9 cellular contexts compared by ENCODE assay signal in the genomic region with DNA sequence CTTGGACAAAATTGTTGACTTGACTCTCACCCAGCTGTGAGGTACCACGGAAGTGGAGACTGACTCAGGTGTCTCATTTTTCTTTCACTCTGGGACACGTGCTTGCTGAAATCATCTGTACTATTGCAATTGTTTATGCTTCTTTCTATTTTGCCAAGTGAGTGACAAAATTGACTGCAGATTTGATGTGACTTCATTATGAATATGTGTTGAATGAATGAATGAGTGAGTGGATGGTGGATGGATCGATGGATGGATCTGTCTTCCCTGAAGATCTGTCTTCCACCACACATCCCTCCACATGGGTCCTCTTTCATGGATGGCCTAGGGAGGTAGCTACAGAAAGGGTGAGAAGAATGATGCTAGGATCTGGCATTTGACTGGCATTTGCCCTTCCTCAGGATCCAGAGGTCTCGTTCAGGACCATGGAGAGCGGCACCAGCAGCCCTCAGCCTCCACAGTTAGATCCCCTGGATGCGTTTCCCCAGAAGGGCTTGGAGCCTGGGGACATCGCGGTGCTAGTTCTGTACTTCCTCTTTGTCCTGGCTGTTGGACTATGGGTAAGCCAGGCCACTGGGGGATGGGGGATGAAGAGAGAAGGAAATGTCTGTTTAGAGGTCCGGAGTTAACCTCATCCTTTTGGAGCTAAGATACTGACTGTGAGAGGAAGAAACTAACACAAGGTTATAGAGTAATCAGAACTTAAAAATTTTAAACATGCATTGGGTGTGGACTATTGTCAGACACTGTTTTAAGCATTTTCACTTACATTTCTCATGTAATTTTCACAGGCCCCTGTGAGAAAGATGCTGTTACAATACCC. TPM values are rescaled to one million over a fixed set of nuclear protein-coding genes. Genes with fewer than 3 reads are reported as not detected.
DNase-seq lines count a peak whose midpoint lies in the region; ATAC-seq and TF ChIP-seq lines count a peak whose summit lies in the region.
"Had no signal": no experiment of that assay in that cellular context is flagged by ENCODE, and none has a peak within 500 bp of the region (broad histone marks: within the 10 kb centered on the region; RNA-seq: fewer than 3 reads in every experiment).

No MANE protein-coding gene starts in this region.

- H3K27me3 ChIP-seq in mammary epithelial cell (ENCODE audit: insufficient read depth, low read length) = no peaks in the 10 kb centered on the region
- H3K27me3 ChIP-seq in upper lobe of left lung = no peaks in the 10 kb centered on the region

- H3K36me3 ChIP-seq in mammary epithelial cell (ENCODE audit: insufficient read depth, low read length) (no peaks in the 10 kb centered on the region), upper lobe of left lung (no peaks in the 10 kb centered on the region)

- H3K9me3 Mint-ChIP-seq in stimulated activated naive B cell treated with anti-CD40 and anti-IgM and Interleukin-4, amounts not matched to agents 10 μg/mL and 1 μg/mL and 100 μg/mL, for 72 hours = peaks cover 0 to 2% of the 10 kb centered on the region in 2 donors

- BruUV-seq in mammary epithelial cell (replicated peaks; lab: Mats Ljungman, UMichigan) = no TSS peak

- H3K79me2 ChIP-seq in mammary epithelial cell (ENCODE audit: insufficient read depth, low read length) = no peaks in the 10 kb centered on the region

- TF ChIP-seq EP300 in upper lobe of left lung (IDR thresholded peaks at IDR 0.05) = no peak

- no peak overlapping the region for H3K4me3 Mint-ChIP-seq in stimulated activated naive B cell treated with anti-CD40 and anti-IgM and Interleukin-4, amounts not matched to agents 10 μg/mL and 1 μg/mL and 100 μg/mL, for 72 hours

- H4K20me1 ChIP-seq in mammary epithelial cell (ENCODE audit: insufficient read depth, low read length) = no peaks in the 10 kb centered on the region

- 48% methylated on average over 9 of the region's 9 CpGs for WGBS in mammary epithelial cell (ENCODE audit: low coverage, missing lambda C conversion rate)
- WGBS in upper lobe of left lung, 2 donors = 27 to 32% methylated on average over 6 to 9 of the region's 9 CpGs

- no peak overlapping the region for H2AFZ ChIP-seq in mammary epithelial cell (ENCODE audit: low read depth, low read length)

- ATAC-seq in activated CD4-positive, CD25-positive, alpha-beta regulatory T cell treated with anti-CD3 and anti-CD28 coated beads, Interleukin-2, amount 50 U/mL, for 24 hours = no peak
- ATAC-seq in upper lobe of left lung (ENCODE audit: low FRiP score in 2 of 2) = peak; percentile 27 to 40
- ATAC-seq in HG03439 (IDR thresholded peaks at IDR 0.05; ENCODE audit: unreplicated experiment) = no peak
- ATAC-seq in stimulated activated naive B cell treated with anti-CD40 and anti-IgM and Interleukin-4, amounts not matched to agents 10 μg/mL and 1 μg/mL and 100 μg/mL, for 72 hours (replicated peaks) = no peak

- TF ChIP-seq CTCF in mammary epithelial cell (conservative IDR thresholded peaks at IDR 0.05 in 1 of 2, IDR thresholded peaks at IDR 0.05 in 1 of 2; ENCODE audit: extremely low read depth in 1 of 2, insufficient read depth in 1 of 2, low read depth in 1 of 2, low read length in 2 of 2) (no peak), upper lobe of left lung (IDR thresholded peaks at IDR 0.05) (no peak)

- CTCF ChIA-PET in mammary epithelial cell (lab: Charles Lee; ENCODE audit: low non-redundant PET) = no interaction called here

- intact Hi-C loops in mammary epithelial cell (cut with micrococcal nuclease) = loop anchor here (10.0 kb wide), 1 partner anchor 46 kb away; no protein-coding TSS in a partner anchor

- H3K27ac Mint-ChIP-seq in stimulated activated naive B cell treated with anti-CD40 and anti-IgM and Interleukin-4, amounts not matched to agents 10 μg/mL and 1 μg/mL and 100 μg/mL, for 72 hours = no peak overlapping the region

- dilution Hi-C loops in mammary epithelial cell (cut with HindIII; ENCODE audit: low sequenced_read_pairs) = no loop called here

- H3K9me3 ChIP-seq in mammary epithelial cell (replicated peaks; ENCODE audit: insufficient read depth, low read length) (no peaks in the 10 kb centered on the region), upper lobe of left lung (no peaks in the 10 kb centered on the region)

- DNase-seq in activated CD4-positive, CD25-positive, alpha-beta regulatory T cell treated with anti-CD3 and anti-CD28 coated beads, Interleukin-2, amount 50 U/mL, for 72 hours = peak; percentile 40
- DNase-seq in T-helper 2 cell (peak in 3 of 5 experiments; percentile 15 to 53 (median 27)), mammary epithelial cell (peak; percentile 46), medulla oblongata (ENCODE audit: extremely low spot score) (peak; percentile 49), upper lobe of left lung (no peak)
- DNase-seq in stimulated activated naive B cell treated with anti-CD40 and anti-IgM and Interleukin-4, amounts not matched to agents 10 μg/mL and 1 μg/mL and 100 μg/mL, for 72 hours = no peak

- no peak overlapping the region for H3K9ac ChIP-seq in mammary epithelial cell (ENCODE audit: insufficient read depth, low read length)

- H3K4me2 ChIP-seq in mammary epithelial cell (ENCODE audit: insufficient read depth, low read depth, low read length) = no peak overlapping the region

- H3K4me1 Mint-ChIP-seq in stimulated activated naive B cell treated with anti-CD40 and anti-IgM and Interleukin-4, amounts not matched to agents 10 μg/mL and 1 μg/mL and 100 μg/mL, for 72 hours = peaks cover 0 to 7% of the 10 kb centered on the region in 2 donors

- peaks cover 0 to 14% of the 10 kb centered on the region in 2 donors for H3K27me3 Mint-ChIP-seq in stimulated activated naive B cell treated with anti-CD40 and anti-IgM and Interleukin-4, amounts not matched to agents 10 μg/mL and 1 μg/mL and 100 μg/mL, for 72 hours

- no peaks in the 10 kb centered on the region for H3K4me1 ChIP-seq in mammary epithelial cell (ENCODE audit: insufficient read depth, low read length)
- H3K4me1 ChIP-seq in upper lobe of left lung = peaks cover 0 to 5% (median 0%) of the 10 kb centered on the region in 4 donors

- H3K27ac ChIP-seq in mammary epithelial cell (ENCODE audit: insufficient read depth, low read depth, low read length) (no peak overlapping the region), upper lobe of left lung (no peak overlapping the region)

- in situ Hi-C loops in mammary epithelial cell (cut with MboI; ENCODE audit: low sequenced_read_pairs in 2 of 2) = no loop called here

- peaks cover 0 to 10% of the 10 kb centered on the region in 2 donors for H3K36me3 Mint-ChIP-seq in stimulated activated naive B cell treated with anti-CD40 and anti-IgM and Interleukin-4, amounts not matched to agents 10 μg/mL and 1 μg/mL and 100 μg/mL, for 72 hours

- no peak for TF ChIP-seq POLR2A in upper lobe of left lung (IDR thresholded peaks at IDR 0.05)

- no peak overlapping the region for H3K4me3 ChIP-seq in mammary epithelial cell (replicated peaks in 1 of 3; ENCODE audit: insufficient read depth in 1 of 3, low read depth in 2 of 3, low read length in 3 of 3)
- H3K4me3 ChIP-seq in upper lobe of left lung = no peak overlapping the region

RNA-seq across cellular contexts. Expression of gene SLC5A11, which starts 12.7 kb away (rescaled TPM):
- total RNA-seq in mammary epithelial cell (not detected), upper lobe of left lung (under 1 TPM in 3 of 6 donors, not detected in 3; 0.15 to 0.86 (median 0.30) TPM)
- polyA plus RNA-seq in mammary epithelial cell = 0.01 TPM
- not detected for polyA minus RNA-seq in mammary epithelial cell
- total RNA-seq: T-helper 1 cell treated with Interleukin-12 subunit alpha and Interleukin-12 subunit beta and Interleukin-4 antibody, amounts not matched to agents 30 ng/mL and 1 ng/mL, for 36 hours had no signal

Comparison
In these comparisons a context has a peak if more than half of its experiments do, and no peak if none do; other contexts are left out.
1. DNase-seq: peak in activated CD4-positive, CD25-positive, alpha-beta regulatory T cell treated with anti-CD3 and anti-CD28 coated beads, Interleukin-2, amount 50 U/mL, for 72 hours (single experiment), T-helper 2 cell (3 of 5), mammary epithelial cell (single experiment) and medulla oblongata (single experiment); none in upper lobe of left lung (0 of 2) and stimulated activated naive B cell treated with anti-CD40 and anti-IgM and Interleukin-4, amounts not matched to agents 10 μg/mL and 1 μg/mL and 100 μg/mL, for 72 hours (single experiment).
2. ATAC-seq: peak in upper lobe of left lung (2 of 2); none in activated CD4-positive, CD25-positive, alpha-beta regulatory T cell treated with anti-CD3 and anti-CD28 coated beads, Interleukin-2, amount 50 U/mL, for 24 hours (0 of 2), HG03439 (single experiment) and stimulated activated naive B cell treated with anti-CD40 and anti-IgM and Interleukin-4, amounts not matched to agents 10 μg/mL and 1 μg/mL and 100 μg/mL, for 72 hours (0 of 2).